8 cellular contexts compared by ENCODE assay signal in the genomic region with DNA sequence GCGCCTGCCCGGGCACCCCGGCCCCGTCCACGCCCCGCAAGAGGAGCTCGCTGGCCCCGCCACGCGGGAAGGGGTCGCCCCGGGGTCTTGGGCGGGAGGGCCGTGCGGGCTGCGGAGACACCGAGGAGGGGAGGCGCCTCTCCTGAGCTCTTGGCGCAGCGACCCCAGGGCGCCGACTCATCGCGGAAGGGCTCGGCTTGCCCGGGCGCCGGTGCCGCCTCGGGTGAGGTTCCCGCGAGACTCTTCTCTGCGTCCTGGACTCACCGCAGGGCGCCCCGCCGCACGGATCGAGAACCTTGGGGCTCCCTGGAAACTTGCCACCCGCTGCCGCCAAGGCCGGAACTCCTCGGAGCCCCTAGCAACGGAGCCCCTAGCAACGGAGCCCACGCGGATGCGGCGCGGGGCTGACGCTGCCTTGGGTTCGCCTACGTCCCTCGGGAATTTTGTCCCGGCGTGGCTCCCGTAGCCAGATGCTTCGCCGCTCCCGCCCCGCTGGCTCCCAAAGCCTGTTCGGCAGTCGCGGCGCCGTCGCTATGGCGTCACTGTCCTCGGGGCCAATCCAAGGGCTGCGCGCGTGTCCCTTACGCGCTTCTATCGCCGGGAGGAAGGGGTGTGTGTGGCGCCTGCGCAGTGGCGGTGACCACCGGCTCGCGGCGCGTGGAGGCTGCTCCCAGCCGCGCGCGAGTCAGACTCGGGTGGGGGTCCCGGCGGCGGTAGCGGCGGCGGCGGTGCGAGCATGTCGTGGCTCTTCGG. TPM values are rescaled to one million over a fixed set of nuclear protein-coding genes. Genes with fewer than 3 reads are reported as not detected.
DNase-seq lines count a peak whose midpoint lies in the region; ATAC-seq, FAIRE-seq and TF ChIP-seq lines count a peak whose summit lies in the region.

TSS of gene ATAD3A (plus strand) at position 630 of the 753 bp plus-strand sequence. CDS start at position 737, 107 bp downstream.

- no peaks in the 10 kb centered on the region for H3K9me3 Mint-ChIP-seq in activated naive CD4-positive, alpha-beta T cell treated with anti-CD3 and anti-CD28 coated beads for 36 hours

- peak within 1 kb of the TSS; percentile 84 for H3K4me3 ChIP-seq in GM08714 (ENCODE audit: low read length)
- H3K4me3 ChIP-seq in SK-N-MC, result peak within 1 kb of the TSS; percentile 85
- H3K4me3 ChIP-seq in neutrophil (ENCODE audit: low read depth in 1 of 2, low read length in 1 of 2), result peak within 1 kb of the TSS; percentile 75 to 90

- DNase-seq in NCI-H1048 (lab: John Stamatoyannopoulos, UW) (peak; percentile 87), SK-N-MC (ENCODE audit: low read depth, low spot score) (peak; percentile 89), frontal cortex (ENCODE audit: low spot score in 2 of 2) (peak; percentile 99 to 100)
- peak; percentile 99 for DNase-seq in activated naive CD4-positive, alpha-beta T cell treated with anti-CD3 and anti-CD28 coated beads for 36 hours

- peaks cover 12 to 13% of the 10 kb centered on the region in 2 experiments for H3K4me1 ChIP-seq in neutrophil (ENCODE audit: control insufficient read depth in 1 of 2, insufficient read depth in 1 of 2, low read depth in 1 of 2, low read length in 1 of 2)

- no peak for FAIRE-seq in frontal cortex (lab: Jason Lieb, UNC)

- H3K4me1 Mint-ChIP-seq in activated naive CD4-positive, alpha-beta T cell treated with anti-CD3 and anti-CD28 coated beads for 36 hours (ENCODE audit: low read depth), result peaks cover 10% of the 10 kb centered on the region

- intact Hi-C loops in activated naive CD4-positive, alpha-beta T cell treated with anti-CD3 and anti-CD28 coated beads for 36 hours (cut with micrococcal nuclease), result loop anchor here (1.0 to 5.0 kb wide), 5 partner anchors 40 to 381 kb away; partner anchors contain the start of genes ATAD3B, CCNL2, GNB1 and SSU72

- H3K36me3 Mint-ChIP-seq in activated naive CD4-positive, alpha-beta T cell treated with anti-CD3 and anti-CD28 coated beads for 36 hours (ENCODE audit: low read depth), result no peaks in the 10 kb centered on the region

- H3K36me3 ChIP-seq in SK-N-MC (ENCODE audit: insufficient read depth, low read length) (no peaks in the 10 kb centered on the region; the same call in 1 of the 2 replicates), neutrophil (no peaks in the 10 kb centered on the region)

- TF ChIP-seq CTCF in neutrophil (IDR thresholded peaks at IDR 0.05) (peak; percentile 42), subcutaneous adipose tissue (IDR thresholded peaks at IDR 0.05; ENCODE audit: low read depth) (no peak)

- no peaks in the 10 kb centered on the region for H3K27me3 ChIP-seq in neutrophil

- CTCF ChIA-PET in activated naive CD4-positive, alpha-beta T cell treated with anti-CD3 and anti-CD28 coated beads for 36 hours (lab: Charles Lee), result no interaction called here

- peak within 1 kb of the TSS; percentile 80 for H3K4me3 Mint-ChIP-seq in activated naive CD4-positive, alpha-beta T cell treated with anti-CD3 and anti-CD28 coated beads for 36 hours

- H3K9ac ChIP-seq in SK-N-MC (ENCODE audit: insufficient read length), result peak within 1 kb of the TSS; percentile 94

- peak; percentile 84 for ATAC-seq in HG02588 (IDR thresholded peaks at IDR 0.05; ENCODE audit: unreplicated experiment)

- H3K27me3 Mint-ChIP-seq in activated naive CD4-positive, alpha-beta T cell treated with anti-CD3 and anti-CD28 coated beads for 36 hours (ENCODE audit: low read depth), result no peaks in the 10 kb centered on the region

- H3K9me3 ChIP-seq in SK-N-MC (ENCODE audit: low read depth, low read length) (no peaks in the 10 kb centered on the region), neutrophil (no peaks in the 10 kb centered on the region)

- H3K27ac Mint-ChIP-seq in activated naive CD4-positive, alpha-beta T cell treated with anti-CD3 and anti-CD28 coated beads for 36 hours, result peak within 1 kb of the TSS; percentile 73

- H3K27ac ChIP-seq in SK-N-MC (peak within 1 kb of the TSS; percentile 87; the same call in 1 of the 2 replicates), neutrophil (peak within 1 kb of the TSS; percentile 78)

RNA-seq across cellular contexts. Expression of gene ATAD3A, which starts in this region (rescaled TPM):
- 10 to 100 TPM; 39.4 to 41.0 TPM for total RNA-seq in activated naive CD4-positive, alpha-beta T cell treated with anti-CD3 and anti-CD28 coated beads for 36 hours
- total RNA-seq in frontal cortex (9.0 TPM), subcutaneous adipose tissue (10 to 100 TPM in 3 of 4 donors, 1 to 10 TPM in 1; 9.3 to 22.6 (median 12.9) TPM)

Comparison
In these comparisons a context has a peak if more than half of its experiments do, and no peak if none do; other contexts are left out.
1. Peak in every context shown above with its lines: DNase-seq, ATAC-seq, H3K4me3 ChIP-seq and H3K27ac ChIP-seq.